1 cellular context compared by ENCODE assay signal in genomic region chr3:169573129-169573528, GRCh38.
TF ChIP-seq lines count a peak whose summit lies in the region.

No MANE protein-coding gene starts in this region.

TF ChIP-seq in GM23338, 12 proteins besides CTCF, POLR2A, EP300 and RAD21 (continued from another document):
- TF ChIP-seq ZNF462 (CRISPR knock-in tag; IDR thresholded peaks at IDR 0.05) (no peak), STAT1 (IDR thresholded peaks at IDR 0.05; ENCODE audit: unreplicated experiment) (no peak), POLR2AphosphoS5 (IDR thresholded peaks at IDR 0.05; ENCODE audit: low read depth) (no peak)
- TF ChIP-seq, protein P1, sequence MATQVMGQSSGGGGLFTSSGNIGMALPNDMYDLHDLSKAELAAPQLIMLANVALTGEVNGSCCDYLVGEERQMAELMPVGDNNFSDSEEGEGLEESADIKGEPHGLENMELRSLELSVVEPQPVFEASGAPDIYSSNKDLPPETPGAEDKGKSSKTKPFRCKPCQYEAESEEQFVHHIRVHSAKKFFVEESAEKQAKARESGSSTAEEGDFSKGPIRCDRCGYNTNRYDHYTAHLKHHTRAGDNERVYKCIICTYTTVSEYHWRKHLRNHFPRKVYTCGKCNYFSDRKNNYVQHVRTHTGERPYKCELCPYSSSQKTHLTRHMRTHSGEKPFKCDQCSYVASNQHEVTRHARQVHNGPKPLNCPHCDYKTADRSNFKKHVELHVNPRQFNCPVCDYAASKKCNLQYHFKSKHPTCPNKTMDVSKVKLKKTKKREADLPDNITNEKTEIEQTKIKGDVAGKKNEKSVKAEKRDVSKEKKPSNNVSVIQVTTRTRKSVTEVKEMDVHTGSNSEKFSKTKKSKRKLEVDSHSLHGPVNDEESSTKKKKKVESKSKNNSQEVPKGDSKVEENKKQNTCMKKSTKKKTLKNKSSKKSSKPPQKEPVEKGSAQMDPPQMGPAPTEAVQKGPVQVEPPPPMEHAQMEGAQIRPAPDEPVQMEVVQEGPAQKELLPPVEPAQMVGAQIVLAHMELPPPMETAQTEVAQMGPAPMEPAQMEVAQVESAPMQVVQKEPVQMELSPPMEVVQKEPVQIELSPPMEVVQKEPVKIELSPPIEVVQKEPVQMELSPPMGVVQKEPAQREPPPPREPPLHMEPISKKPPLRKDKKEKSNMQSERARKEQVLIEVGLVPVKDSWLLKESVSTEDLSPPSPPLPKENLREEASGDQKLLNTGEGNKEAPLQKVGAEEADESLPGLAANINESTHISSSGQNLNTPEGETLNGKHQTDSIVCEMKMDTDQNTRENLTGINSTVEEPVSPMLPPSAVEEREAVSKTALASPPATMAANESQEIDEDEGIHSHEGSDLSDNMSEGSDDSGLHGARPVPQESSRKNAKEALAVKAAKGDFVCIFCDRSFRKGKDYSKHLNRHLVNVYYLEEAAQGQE (IDR thresholded peaks at IDR 0.05; ENCODE audit: unreplicated experiment): no peak
TF ChIP-seq in GM23338: peak in this region for 0.
